Comparison of ENCODE assay signal across 1 cellular context in genomic region chr1:109263597-109264378, GRCh38.
A peak's percentile ranks its signal among the peaks of the same experiment; 100 is the strongest.
TF ChIP-seq lines count a peak whose summit lies in the region.

No MANE protein-coding gene starts in this region.

TF ChIP-seq in K562, 482 proteins besides CTCF, POLR2A, EP300 and RAD21 (continued from another document and continues in another):
- TF ChIP-seq, protein P1, sequence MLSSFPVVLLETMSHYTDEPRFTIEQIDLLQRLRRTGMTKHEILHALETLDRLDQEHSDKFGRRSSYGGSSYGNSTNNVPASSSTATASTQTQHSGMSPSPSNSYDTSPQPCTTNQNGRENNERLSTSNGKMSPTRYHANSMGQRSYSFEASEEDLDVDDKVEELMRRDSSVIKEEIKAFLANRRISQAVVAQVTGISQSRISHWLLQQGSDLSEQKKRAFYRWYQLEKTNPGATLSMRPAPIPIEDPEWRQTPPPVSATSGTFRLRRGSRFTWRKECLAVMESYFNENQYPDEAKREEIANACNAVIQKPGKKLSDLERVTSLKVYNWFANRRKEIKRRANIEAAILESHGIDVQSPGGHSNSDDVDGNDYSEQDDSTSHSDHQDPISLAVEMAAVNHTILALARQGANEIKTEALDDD (IDR thresholded peaks at IDR 0.05): no peak
- TF ChIP-seq TBP (optimal IDR thresholded peaks at IDR 0.05; ENCODE audit: low read depth, low read length): no peak
- TF ChIP-seq RFX5 (IDR thresholded peaks at IDR 0.05; ENCODE audit: low read depth, low read length): no peak
- no peak for TF ChIP-seq CCAR2 (IDR thresholded peaks at IDR 0.05; ENCODE audit: low read depth, low read length)
- TF ChIP-seq MYC (IDR thresholded peaks at IDR 0.05; ENCODE audit: low read depth, low read length): peak; percentile 82
- TF ChIP-seq MYC (CRISPR knock-in tag; IDR thresholded peaks at IDR 0.05; ENCODE audit: borderline replicate concordance, low read depth): no peak
- no peak for TF ChIP-seq HDAC8 (tag; IDR thresholded peaks at IDR 0.05)
- no peak for TF ChIP-seq POLR2AphosphoS2 (IDR thresholded peaks at IDR 0.05; ENCODE audit: low read length)
- no peak for TF ChIP-seq HINFP (tag; conservative IDR thresholded peaks at IDR 0.05; ENCODE audit: low read depth)
- TF ChIP-seq BRF2 (IDR thresholded peaks at IDR 0.05; ENCODE audit: borderline replicate concordance, insufficient read depth, insufficient read length): no peak
- TF ChIP-seq NONO (IDR thresholded peaks at IDR 0.05; ENCODE audit: low read depth in 2 of 2, low read length in 1 of 2): no peak
- TF ChIP-seq HES1 (IDR thresholded peaks at IDR 0.05; ENCODE audit: low read depth): no peak
- TF ChIP-seq SMARCE1 (IDR thresholded peaks at IDR 0.05): no peak
- no peak for TF ChIP-seq SRSF9 (IDR thresholded peaks at IDR 0.05; ENCODE audit: borderline replicate concordance, low read depth, low read length)
- TF ChIP-seq, protein P2, sequence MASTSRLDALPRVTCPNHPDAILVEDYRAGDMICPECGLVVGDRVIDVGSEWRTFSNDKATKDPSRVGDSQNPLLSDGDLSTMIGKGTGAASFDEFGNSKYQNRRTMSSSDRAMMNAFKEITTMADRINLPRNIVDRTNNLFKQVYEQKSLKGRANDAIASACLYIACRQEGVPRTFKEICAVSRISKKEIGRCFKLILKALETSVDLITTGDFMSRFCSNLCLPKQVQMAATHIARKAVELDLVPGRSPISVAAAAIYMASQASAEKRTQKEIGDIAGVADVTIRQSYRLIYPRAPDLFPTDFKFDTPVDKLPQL (IDR thresholded peaks at IDR 0.05; ENCODE audit: extremely low read depth, insufficient read length): no peak
- TF ChIP-seq, protein P3, sequence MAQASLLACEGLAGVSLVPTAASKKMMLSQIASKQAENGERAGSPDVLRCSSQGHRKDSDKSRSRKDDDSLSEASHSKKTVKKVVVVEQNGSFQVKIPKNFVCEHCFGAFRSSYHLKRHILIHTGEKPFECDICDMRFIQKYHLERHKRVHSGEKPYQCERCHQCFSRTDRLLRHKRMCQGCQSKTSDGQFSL (CRISPR knock-in tag; IDR thresholded peaks at IDR 0.05): peak; percentile 80; the same call in 1 of the 2 replicates
- TF ChIP-seq, protein P3 (tag; IDR thresholded peaks at IDR 0.05): no peak
- TF ChIP-seq RUNX1 (IDR thresholded peaks at IDR 0.05; ENCODE audit: low read depth): 0 out of 2 replicates have a peak, but pooled peaks have one; percentile 22
- TF ChIP-seq SMARCB1 (IDR thresholded peaks at IDR 0.05; ENCODE audit: insufficient read length, low read depth): no peak
- no peak for TF ChIP-seq KHSRP (IDR thresholded peaks at IDR 0.05)
- TF ChIP-seq ZNF280A (IDR thresholded peaks at IDR 0.05; ENCODE audit: low read depth, partially characterized antibody): no peak
- TF ChIP-seq NR2F6 (CRISPR knock-in tag; IDR thresholded peaks at IDR 0.05): no peak
- no peak for TF ChIP-seq CAMTA2 (CRISPR knock-in tag; conservative IDR thresholded peaks at IDR 0.05)
- no peak for TF ChIP-seq WHSC1 (IDR thresholded peaks at IDR 0.05; ENCODE audit: low read length)
- no peak for TF ChIP-seq FOXJ3 (CRISPR knock-in tag; IDR thresholded peaks at IDR 0.05)
- TF ChIP-seq HDAC2 (IDR thresholded peaks at IDR 0.05): no peak
- TF ChIP-seq FUS (optimal IDR thresholded peaks at IDR 0.05; ENCODE audit: low read depth, low read length): no peak
- no peak; the same call in 1 of the 2 replicates for TF ChIP-seq EP400 (IDR thresholded peaks at IDR 0.05)
- TF ChIP-seq NFE2 (IDR thresholded peaks at IDR 0.05; ENCODE audit: low read depth): no peak
- no peak for TF ChIP-seq ETV5 (CRISPR knock-in tag; IDR thresholded peaks at IDR 0.05; ENCODE audit: low read depth)
- no peak for TF ChIP-seq BMI1 (IDR thresholded peaks at IDR 0.05; ENCODE audit: low read length)
- TF ChIP-seq IFI16 (CRISPR knock-in tag; IDR thresholded peaks at IDR 0.05): no peak
- TF ChIP-seq SLC30A9 (CRISPR knock-in tag; IDR thresholded peaks at IDR 0.05): no peak
- TF ChIP-seq ZNF354B (CRISPR knock-in tag; IDR thresholded peaks at IDR 0.05): no peak
- TF ChIP-seq USF2 (CRISPR knock-in tag; IDR thresholded peaks at IDR 0.05): no peak; the same call in 1 of the 2 replicates
- TF ChIP-seq NCOA4 (IDR thresholded peaks at IDR 0.05; ENCODE audit: partially characterized antibody): no peak
- TF ChIP-seq NCOA1 (IDR thresholded peaks at IDR 0.05; ENCODE audit: low read depth): no peak
- TF ChIP-seq PML (IDR thresholded peaks at IDR 0.05; ENCODE audit: low read length): no peak
- TF ChIP-seq PHB2 (IDR thresholded peaks at IDR 0.05; ENCODE audit: low read depth): no peak
- TF ChIP-seq HMG20A (CRISPR knock-in tag; conservative IDR thresholded peaks at IDR 0.05): no peak
- TF ChIP-seq POLR2B (IDR thresholded peaks at IDR 0.05; ENCODE audit: low read depth, partially characterized antibody): no peak
- TF ChIP-seq TBL1XR1 (IDR thresholded peaks at IDR 0.05; ENCODE audit: low read length in 2 of 2): peak; percentile 52 to 73; a peak in 3 of 4 replicates
- no peak for TF ChIP-seq ZNF707 (CRISPR knock-in tag; conservative IDR thresholded peaks at IDR 0.05)
- no peak for TF ChIP-seq ZNF830 (CRISPR knock-in tag; IDR thresholded peaks at IDR 0.05)
- no peak for TF ChIP-seq RBM39 (optimal IDR thresholded peaks at IDR 0.05; ENCODE audit: low read depth, low read length)
- TF ChIP-seq KDM2B (CRISPR knock-in tag; IDR thresholded peaks at IDR 0.05): no peak
- TF ChIP-seq TCFL5 (CRISPR knock-in tag; conservative IDR thresholded peaks at IDR 0.05): no peak
- TF ChIP-seq PRMT5 (CRISPR knock-in tag; IDR thresholded peaks at IDR 0.05): no peak
- TF ChIP-seq, protein P4, sequence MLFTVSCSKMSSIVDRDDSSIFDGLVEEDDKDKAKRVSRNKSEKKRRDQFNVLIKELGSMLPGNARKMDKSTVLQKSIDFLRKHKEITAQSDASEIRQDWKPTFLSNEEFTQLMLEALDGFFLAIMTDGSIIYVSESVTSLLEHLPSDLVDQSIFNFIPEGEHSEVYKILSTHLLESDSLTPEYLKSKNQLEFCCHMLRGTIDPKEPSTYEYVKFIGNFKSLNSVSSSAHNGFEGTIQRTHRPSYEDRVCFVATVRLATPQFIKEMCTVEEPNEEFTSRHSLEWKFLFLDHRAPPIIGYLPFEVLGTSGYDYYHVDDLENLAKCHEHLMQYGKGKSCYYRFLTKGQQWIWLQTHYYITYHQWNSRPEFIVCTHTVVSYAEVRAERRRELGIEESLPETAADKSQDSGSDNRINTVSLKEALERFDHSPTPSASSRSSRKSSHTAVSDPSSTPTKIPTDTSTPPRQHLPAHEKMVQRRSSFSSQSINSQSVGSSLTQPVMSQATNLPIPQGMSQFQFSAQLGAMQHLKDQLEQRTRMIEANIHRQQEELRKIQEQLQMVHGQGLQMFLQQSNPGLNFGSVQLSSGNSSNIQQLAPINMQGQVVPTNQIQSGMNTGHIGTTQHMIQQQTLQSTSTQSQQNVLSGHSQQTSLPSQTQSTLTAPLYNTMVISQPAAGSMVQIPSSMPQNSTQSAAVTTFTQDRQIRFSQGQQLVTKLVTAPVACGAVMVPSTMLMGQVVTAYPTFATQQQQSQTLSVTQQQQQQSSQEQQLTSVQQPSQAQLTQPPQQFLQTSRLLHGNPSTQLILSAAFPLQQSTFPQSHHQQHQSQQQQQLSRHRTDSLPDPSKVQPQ (CRISPR knock-in tag; IDR thresholded peaks at IDR 0.05; ENCODE audit: borderline replicate concordance): no peak
- no peak for TF ChIP-seq MED1 (CRISPR knock-in tag; IDR thresholded peaks at IDR 0.05; ENCODE audit: borderline replicate concordance)
- TF ChIP-seq SNIP1 (IDR thresholded peaks at IDR 0.05; ENCODE audit: low read depth): no peak
- TF ChIP-seq ZNF165 (CRISPR knock-in tag; IDR thresholded peaks at IDR 0.05; ENCODE audit: borderline replicate concordance): no peak
- TF ChIP-seq, protein P5, sequence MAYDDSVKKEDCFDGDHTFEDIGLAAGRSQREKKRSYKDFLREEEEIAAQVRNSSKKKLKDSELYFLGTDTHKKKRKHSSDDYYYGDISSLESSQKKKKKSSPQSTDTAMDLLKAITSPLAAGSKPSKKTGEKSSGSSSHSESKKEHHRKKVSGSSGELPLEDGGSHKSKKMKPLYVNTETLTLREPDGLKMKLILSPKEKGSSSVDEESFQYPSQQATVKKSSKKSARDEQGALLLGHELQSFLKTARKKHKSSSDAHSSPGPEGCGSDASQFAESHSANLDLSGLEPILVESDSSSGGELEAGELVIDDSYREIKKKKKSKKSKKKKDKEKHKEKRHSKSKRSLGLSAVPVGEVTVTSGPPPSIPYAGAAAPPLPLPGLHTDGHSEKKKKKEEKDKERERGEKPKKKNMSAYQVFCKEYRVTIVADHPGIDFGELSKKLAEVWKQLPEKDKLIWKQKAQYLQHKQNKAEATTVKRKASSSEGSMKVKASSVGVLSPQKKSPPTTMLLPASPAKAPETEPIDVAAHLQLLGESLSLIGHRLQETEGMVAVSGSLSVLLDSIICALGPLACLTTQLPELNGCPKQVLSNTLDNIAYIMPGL (CRISPR knock-in tag; IDR thresholded peaks at IDR 0.05): peak; percentile 98; the same call in 1 of the 2 replicates
- TF ChIP-seq CBFA2T3 (IDR thresholded peaks at IDR 0.05): no peak
- no peak for TF ChIP-seq ZBTB34 (CRISPR knock-in tag; IDR thresholded peaks at IDR 0.05)
- TF ChIP-seq ZNF134 (CRISPR knock-in tag; conservative IDR thresholded peaks at IDR 0.05): no peak
- no peak for TF ChIP-seq ZNF436 (CRISPR knock-in tag; IDR thresholded peaks at IDR 0.05)
- TF ChIP-seq ZNF512 (tag; IDR thresholded peaks at IDR 0.05): no peak
- TF ChIP-seq STAG1 (CRISPR knock-in tag; IDR thresholded peaks at IDR 0.05; ENCODE audit: borderline replicate concordance): peak; percentile 98
- TF ChIP-seq FOXA1 (IDR thresholded peaks at IDR 0.05; ENCODE audit: borderline replicate concordance): no peak
